In the genomic region with DNA sequence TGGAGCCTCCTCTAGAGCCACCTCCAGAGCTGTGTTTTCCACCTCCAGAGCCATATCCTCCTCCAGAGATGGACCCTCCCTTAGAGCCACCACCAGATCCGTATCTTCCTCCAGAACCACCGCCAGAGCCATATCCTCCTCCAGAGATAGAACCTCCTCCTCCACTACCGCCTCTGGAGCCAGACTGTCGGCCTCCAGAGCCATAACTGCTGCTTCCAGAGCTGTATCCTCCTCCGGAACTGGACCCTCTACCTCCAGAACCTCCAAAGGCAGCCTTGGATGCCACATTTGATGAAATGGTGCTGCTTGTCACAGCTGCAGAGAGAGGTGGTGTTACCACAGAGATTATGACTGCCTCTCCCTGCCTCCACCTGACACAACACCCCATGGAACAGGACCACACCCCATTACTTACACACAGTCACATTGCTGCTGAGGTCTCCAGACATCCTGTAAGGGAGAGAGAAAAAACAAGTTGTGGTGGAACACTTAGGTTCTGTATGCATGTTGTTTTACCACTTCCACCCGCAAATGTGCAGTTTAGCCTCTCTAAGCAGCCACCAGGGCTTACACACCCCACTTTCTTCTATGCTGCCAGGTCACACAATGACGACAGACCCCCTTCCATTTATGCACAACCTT, we compare ENCODE assay signal across 12 cellular contexts. TPM values are rescaled to one million over a fixed set of nuclear protein-coding genes. Genes with fewer than 3 reads are reported as not detected.
DNase-seq lines count a peak whose midpoint lies in the region; ATAC-seq and TF ChIP-seq lines count a peak whose summit lies in the region.
"Had no signal": no experiment of that assay in that cellular context is flagged by ENCODE, and none has a peak within 500 bp of the region (broad histone marks: within the 10 kb centered on the region; RNA-seq: fewer than 3 reads in every experiment).

No MANE protein-coding gene starts in this region.

- H3K27me3 Mint-ChIP-seq in activated naive CD4-positive, alpha-beta T cell treated with anti-CD3 and anti-CD28 coated beads, Interleukin-2, amount 10 ng/mL, durations not matched to agents 7 days and 5 days: peaks cover 5% of the 10 kb centered on the region
- H3K27me3 Mint-ChIP-seq in stimulated activated naive CD8-positive, alpha-beta T cell treated with anti-CD3 and anti-CD28 coated beads, Interleukin-15, amount 100 ng/mL, for 72 hours: no peaks in the 10 kb centered on the region

- CTCF ChIA-PET in activated naive CD4-positive, alpha-beta T cell treated with anti-CD3 and anti-CD28 coated beads, Interleukin-2, amount 10 ng/mL, durations not matched to agents 7 days and 5 days (lab: Charles Lee): interaction anchor here (1.1 kb wide), 1 partner anchor 62 kb away, joined by 4 read pairs; no protein-coding TSS in a partner anchor

- peaks cover 15% of the 10 kb centered on the region for H3K4me1 ChIP-seq in suprapubic skin

- TF ChIP-seq CTCF in suprapubic skin (IDR thresholded peaks at IDR 0.05): no peak

- no peak for TF ChIP-seq POLR2A in suprapubic skin (IDR thresholded peaks at IDR 0.05)

- no peaks in the 10 kb centered on the region for H3K36me3 ChIP-seq in suprapubic skin
- H3K36me3 ChIP-seq: sigmoid colon had no signal

- peak; percentile 73 for ATAC-seq in esophagus mucosa
- ATAC-seq in stimulated activated naive CD8-positive, alpha-beta T cell treated with anti-CD3 and anti-CD28 coated beads, Interleukin-15, amount 100 ng/mL, for 72 hours: peak; percentile 97

- 78% methylated on average over 7 of the region's 7 CpGs for WGBS in suprapubic skin

- peaks cover 15% of the 10 kb centered on the region for H3K9me3 Mint-ChIP-seq in activated naive CD4-positive, alpha-beta T cell treated with anti-CD3 and anti-CD28 coated beads, Interleukin-2, amount 10 ng/mL, durations not matched to agents 7 days and 5 days
- H3K9me3 Mint-ChIP-seq in stimulated activated naive CD8-positive, alpha-beta T cell treated with anti-CD3 and anti-CD28 coated beads, Interleukin-15, amount 100 ng/mL, for 72 hours: no peaks in the 10 kb centered on the region

- H3K9me3 ChIP-seq in suprapubic skin: no peaks in the 10 kb centered on the region
- H3K9me3 ChIP-seq: sigmoid colon had no signal

- peaks cover 4% of the 10 kb centered on the region for H3K27me3 ChIP-seq in suprapubic skin

- DNase-seq in activated naive CD4-positive, alpha-beta T cell treated with anti-CD3 and anti-CD28 coated beads, Interleukin-2, amount 10 ng/mL, durations not matched to agents 7 days and 5 days: peak; percentile 82
- no peak for DNase-seq in activated naive CD4-positive, alpha-beta T cell treated with Interleukin-2 at 50 U/mL for 16 hours
- peak; percentile 44 for DNase-seq in activated T-cell treated with anti-CD3 and anti-CD28 coated beads, Interleukin-2, amount 50 U/mL, for 1 hour
- DNase-seq in stimulated activated naive CD8-positive, alpha-beta T cell treated with anti-CD3 and anti-CD28 coated beads, Interleukin-15, amount 100 ng/mL, for 72 hours: peak; percentile 16 to 56
- DNase-seq in suprapubic skin (ENCODE audit: low spot score in 2 of 2): no peak
- no peak for DNase-seq in superior temporal gyrus (ENCODE audit: extremely low spot score)
- DNase-seq in dermis blood vessel endothelial cell: no peak
- DNase-seq: caudate nucleus, NCI-H2029, sigmoid colon, SW 1271 had no signal

- no peak overlapping the region for H3K27ac ChIP-seq in suprapubic skin
- H3K27ac ChIP-seq: sigmoid colon had no signal

- H3K4me1 Mint-ChIP-seq in activated naive CD4-positive, alpha-beta T cell treated with anti-CD3 and anti-CD28 coated beads, Interleukin-2, amount 10 ng/mL, durations not matched to agents 7 days and 5 days: peaks cover 84% of the 10 kb centered on the region
- peaks cover 88% of the 10 kb centered on the region for H3K4me1 Mint-ChIP-seq in stimulated activated naive CD8-positive, alpha-beta T cell treated with anti-CD3 and anti-CD28 coated beads, Interleukin-15, amount 100 ng/mL, for 72 hours

- H3K27ac Mint-ChIP-seq in activated naive CD4-positive, alpha-beta T cell treated with anti-CD3 and anti-CD28 coated beads, Interleukin-2, amount 10 ng/mL, durations not matched to agents 7 days and 5 days: peak overlapping the region; percentile 100
- H3K27ac Mint-ChIP-seq in stimulated activated naive CD8-positive, alpha-beta T cell treated with anti-CD3 and anti-CD28 coated beads, Interleukin-15, amount 100 ng/mL, for 72 hours: peak overlapping the region; percentile 90 to 91

- H3K36me3 Mint-ChIP-seq in activated naive CD4-positive, alpha-beta T cell treated with anti-CD3 and anti-CD28 coated beads, Interleukin-2, amount 10 ng/mL, durations not matched to agents 7 days and 5 days: peaks cover 30% of the 10 kb centered on the region

- H3K4me3 ChIP-seq in suprapubic skin: no peak overlapping the region
- H3K4me3 ChIP-seq: sigmoid colon had no signal

- H3K4me3 Mint-ChIP-seq in activated naive CD4-positive, alpha-beta T cell treated with anti-CD3 and anti-CD28 coated beads, Interleukin-2, amount 10 ng/mL, durations not matched to agents 7 days and 5 days: peak overlapping the region; percentile 56
- peak overlapping the region; percentile 25 to 46 for H3K4me3 Mint-ChIP-seq in stimulated activated naive CD8-positive, alpha-beta T cell treated with anti-CD3 and anti-CD28 coated beads, Interleukin-15, amount 100 ng/mL, for 72 hours

- no peak for TF ChIP-seq EP300 in suprapubic skin (IDR thresholded peaks at IDR 0.05)

RNA-seq across cellular contexts. Expression of a gene that starts 6.8 kb away (rescaled TPM):
- total RNA-seq in esophagus mucosa: not detected
- 1,000 to 10,000 TPM in 2 of 4 donors, 100 to 1,000 TPM in 2; 357 to 1,953 (median 1,221) TPM for total RNA-seq in suprapubic skin
- not detected in 2 replicates for total RNA-seq in dermis blood vessel endothelial cell
- total RNA-seq: sigmoid colon had no signal

RNA-seq across cellular contexts. Expression of a gene that starts 26.9 kb away (rescaled TPM):
- total RNA-seq in esophagus mucosa (not detected), suprapubic skin (10 to 100 TPM in 3 of 4 donors, 1 to 10 TPM in 1; 8.7 to 27.4 (median 17.5) TPM), dermis blood vessel endothelial cell (not detected in 2 replicates)
- total RNA-seq: sigmoid colon had no signal

RNA-seq across cellular contexts. Expression of a gene that starts 35.0 kb away (rescaled TPM):
- 2.5 TPM for total RNA-seq in esophagus mucosa
- 1,000 to 10,000 TPM; 4,815 to 9,656 (median 5,822) TPM for total RNA-seq in suprapubic skin
- not detected in 2 replicates for total RNA-seq in dermis blood vessel endothelial cell
- total RNA-seq: sigmoid colon had no signal

RNA-seq across cellular contexts. Expression of a gene that starts 44.0 kb away (rescaled TPM):
- total RNA-seq in esophagus mucosa (not detected), suprapubic skin (10 to 100 TPM in 1 of 4 donors, 1 to 10 TPM in 3; 2.0 to 19.2 (median 8.8) TPM), dermis blood vessel endothelial cell (not detected in 2 replicates)
- total RNA-seq: sigmoid colon had no signal

RNA-seq across cellular contexts. Expression of a gene that starts 58.1 kb away (rescaled TPM):
- total RNA-seq in esophagus mucosa: not detected
- total RNA-seq in suprapubic skin: 100 to 1,000 TPM; 146 to 424 (median 275) TPM
- total RNA-seq in dermis blood vessel endothelial cell: not detected in 2 replicates
- total RNA-seq: sigmoid colon had no signal

Comparison
In these comparisons a context has a peak if more than half of its experiments do, and no peak if none do; other contexts are left out.
1. DNase-seq: peak in activated naive CD4-positive, alpha-beta T cell treated with anti-CD3 and anti-CD28 coated beads, Interleukin-2, amount 10 ng/mL, durations not matched to agents 7 days and 5 days (single experiment), activated T-cell treated with anti-CD3 and anti-CD28 coated beads, Interleukin-2, amount 50 U/mL, for 1 hour (single experiment) and stimulated activated naive CD8-positive, alpha-beta T cell treated with anti-CD3 and anti-CD28 coated beads, Interleukin-15, amount 100 ng/mL, for 72 hours (2 of 2); none in activated naive CD4-positive, alpha-beta T cell treated with Interleukin-2 at 50 U/mL for 16 hours (single experiment), suprapubic skin (0 of 2), superior temporal gyrus (single experiment) and dermis blood vessel endothelial cell (single experiment).
2. RNA of a gene that starts 6.8 kb away (total RNA-seq): 357 to 1,953 TPM in suprapubic skin; not detected in esophagus mucosa (single experiment) and not detected in dermis blood vessel endothelial cell; every median in the first group is over 100 times any median in the second.
3. RNA of a gene that starts 35.0 kb away (total RNA-seq): 4,815 to 9,656 TPM in suprapubic skin; 2.5 TPM in esophagus mucosa (single experiment) and not detected in dermis blood vessel endothelial cell; every median in the first group is over 1,000 times any median in the second.